Comparison of ENCODE assay signal across 9 cellular contexts in the genomic region with DNA sequence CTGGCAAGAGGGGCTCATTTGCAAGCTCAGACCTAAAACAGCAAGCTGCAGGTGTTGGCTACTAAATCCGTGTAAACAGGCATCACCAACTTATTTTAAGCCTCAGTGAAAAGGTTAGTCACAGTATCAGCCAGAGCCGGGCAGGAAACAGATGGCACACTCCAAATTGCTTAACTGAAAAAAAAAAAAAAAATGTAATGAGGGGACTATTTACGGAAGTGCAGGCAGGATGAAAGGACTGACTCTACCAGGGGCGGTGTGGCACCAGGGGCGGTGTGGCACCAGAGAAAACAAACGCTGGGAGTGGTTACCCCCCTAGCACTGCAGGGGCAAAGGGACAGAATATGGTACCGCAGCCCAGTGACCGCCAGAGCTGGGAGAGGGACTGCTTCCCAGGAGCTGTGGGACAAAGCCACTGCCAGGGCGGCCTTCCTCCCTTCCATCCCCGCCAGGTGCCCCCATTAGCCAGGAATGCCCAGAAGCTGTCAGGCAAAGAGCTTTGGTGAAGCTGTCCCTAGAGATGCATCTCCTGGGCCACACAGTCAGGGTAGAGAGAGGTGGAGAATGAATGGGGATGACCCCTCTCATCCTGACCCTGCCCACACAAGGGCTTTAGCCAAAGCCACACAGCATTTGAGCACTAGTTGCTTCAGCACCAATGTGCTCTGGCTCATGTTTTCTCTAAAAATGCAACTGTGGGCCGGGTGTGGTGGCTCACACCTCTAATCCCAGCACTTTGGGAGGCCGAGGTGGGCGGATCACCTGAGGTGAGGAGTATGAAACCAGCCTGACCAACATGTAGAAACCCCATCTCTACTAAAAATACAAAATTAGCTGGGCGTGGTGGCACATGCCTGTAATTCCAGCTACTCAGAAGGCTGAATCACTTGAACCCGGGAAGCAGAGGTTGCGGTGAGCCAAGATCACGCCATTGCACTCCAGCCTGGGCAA. TPM values are rescaled to one million over a fixed set of nuclear protein-coding genes. Genes with fewer than 3 reads are reported as not detected.
A peak's percentile ranks its signal among the peaks of the same experiment; 100 is the strongest.
DNase-seq lines count a peak whose midpoint lies in the region; ATAC-seq and TF ChIP-seq lines count a peak whose summit lies in the region.
"Had no signal": no experiment of that assay in that cellular context is flagged by ENCODE, and none has a peak within 500 bp of the region (broad histone marks: within the 10 kb centered on the region; RNA-seq: fewer than 3 reads in every experiment).

No MANE protein-coding gene starts in this region.

- H3F3A ChIP-seq in OCI-LY1 (ENCODE audit: insufficient read depth, low read length), result no peaks in the 10 kb centered on the region

- H3K4me2 ChIP-seq in DND-41 (ENCODE audit: insufficient read depth, low read length), result peak overlapping the region; percentile 39
- H3K4me2 ChIP-seq in OCI-LY1 (ENCODE audit: low read length), result peak overlapping the region; percentile 77
- H3K4me2 ChIP-seq: KMS-11 had no signal

- DNase-seq in DND-41 (peak; percentile 69), GM20000 (ENCODE audit: low spot score) (peak; percentile 45), GOT3 (lab: John Stamatoyannopoulos, UW) (no peak), ecto neural progenitor cell (ENCODE audit: low spot score) (no peak)
- peak; percentile 27 for DNase-seq in effector CD8-positive, alpha-beta T cell (lab: John Stamatoyannopoulos, UW)

- ATAC-seq in DND-41 (ENCODE audit: insufficient read depth, low read depth) (peak; percentile 98), HG03558 (IDR thresholded peaks at IDR 0.05; ENCODE audit: extremely low read depth, unreplicated experiment) (peak; percentile 62)

- H3K9ac ChIP-seq in DND-41 (ENCODE audit: low read depth, low read length) (0 out of 2 replicates have a peak overlapping the region, but pooled peaks have one; percentile 15), OCI-LY1 (ENCODE audit: low read length) (peak overlapping the region; percentile 78), skeletal muscle tissue (ENCODE audit: low read depth in 1 of 3, low read length in 3 of 3) (peak overlapping the region in 1 of 3 donors; percentile 66)
- H3K9ac ChIP-seq: KMS-11 had no signal

- H3K27me3 ChIP-seq in DND-41 (ENCODE audit: insufficient read depth, low read length, poor library complexity), result no peaks in the 10 kb centered on the region
- no peaks in the 10 kb centered on the region for H3K27me3 ChIP-seq in OCI-LY1 (ENCODE audit: insufficient read depth, low read length)
- H3K27me3 ChIP-seq in skeletal muscle tissue (ENCODE audit: control insufficient read depth in 3 of 3, insufficient read depth in 3 of 3, low read length in 3 of 3), result no peaks in the 10 kb centered on the region

- H3K27ac ChIP-seq in DND-41 (ENCODE audit: low read length) (peak overlapping the region; percentile 61), OCI-LY1 (ENCODE audit: low read depth, low read length, poor library complexity, severe bottlenecking) (peak overlapping the region; percentile 99), skeletal muscle tissue (ENCODE audit: low read depth, low read length) (peak overlapping the region; percentile 89)
- H3K27ac ChIP-seq: KMS-11 had no signal

- TF ChIP-seq CTCF in DND-41 (IDR thresholded peaks at IDR 0.05; ENCODE audit: borderline replicate concordance, extremely low read depth, low read length, poor library complexity, severe bottlenecking), result peak; percentile 45
- TF ChIP-seq CTCF in GM20000 (IDR thresholded peaks at IDR 0.05; ENCODE audit: extremely low read depth, missing control alignments), result no peak
- TF ChIP-seq CTCF in OCI-LY1 (IDR thresholded peaks at IDR 0.05; ENCODE audit: low read length), result peak; percentile 21; the same call in 1 of the 2 replicates

- H3K4me3 ChIP-seq in DND-41 (ENCODE audit: low read depth in 1 of 2, low read length in 2 of 2), result no peak overlapping the region
- peak overlapping the region; percentile 43 for H3K4me3 ChIP-seq in OCI-LY1 (ENCODE audit: low read depth, low read length, poor library complexity, severe bottlenecking)
- peak overlapping the region in 2 of 3 donors; percentile 4 to 22 for H3K4me3 ChIP-seq in skeletal muscle tissue (ENCODE audit: low read length in 3 of 3)

- H3K36me3 ChIP-seq in DND-41 (ENCODE audit: insufficient read depth, low read length) (no peaks in the 10 kb centered on the region), OCI-LY1 (ENCODE audit: insufficient read depth, low read length) (no peaks in the 10 kb centered on the region), skeletal muscle tissue (ENCODE audit: control insufficient read depth in 3 of 3, insufficient read depth in 3 of 3, low read length in 3 of 3) (no peaks in the 10 kb centered on the region)

- H4K20me1 ChIP-seq in DND-41 (ENCODE audit: insufficient read depth, low read length) (no peaks in the 10 kb centered on the region), OCI-LY1 (ENCODE audit: insufficient read depth, low read length) (no peaks in the 10 kb centered on the region)

- no peaks in the 10 kb centered on the region for H3K79me2 ChIP-seq in DND-41 (ENCODE audit: insufficient read depth, low read length)
- no peaks in the 10 kb centered on the region for H3K79me2 ChIP-seq in OCI-LY1 (ENCODE audit: insufficient read depth, low read length)

- peak overlapping the region; percentile 72 for H2AFZ ChIP-seq in DND-41 (ENCODE audit: low read depth, low read length)
- peak overlapping the region; percentile 47; the same call in 1 of the 2 replicates for H2AFZ ChIP-seq in OCI-LY1 (ENCODE audit: low read length)

- H3K9me3 ChIP-seq in DND-41 (ENCODE audit: insufficient read depth, low read length, severe bottlenecking) (no peaks in the 10 kb centered on the region), OCI-LY1 (ENCODE audit: low read length) (no peaks in the 10 kb centered on the region), skeletal muscle tissue (ENCODE audit: control insufficient read depth in 3 of 3, low read length in 3 of 3) (no peaks in the 10 kb centered on the region)

- H3K4me1 ChIP-seq in DND-41 (ENCODE audit: insufficient read depth, low read length), result peaks cover 17% of the 10 kb centered on the region
- H3K4me1 ChIP-seq in OCI-LY1 (ENCODE audit: insufficient read depth, low read length, severe bottlenecking), result peaks cover 65% of the 10 kb centered on the region
- H3K4me1 ChIP-seq in skeletal muscle tissue (ENCODE audit: control insufficient read depth in 3 of 3, insufficient read depth in 3 of 3, low read length in 3 of 3), result peaks cover 16 to 46% (median 30%) of the 10 kb centered on the region in 3 donors

- H3K9me2 ChIP-seq in OCI-LY1 (ENCODE audit: low read depth, low read length), result no peaks in the 10 kb centered on the region

RNA-seq across cellular contexts. Expression of gene GFOD1, which starts 39.6 kb away (rescaled TPM):
- 6.3 TPM for total RNA-seq in skeletal muscle tissue

RNA-seq across cellular contexts. Expression of gene SIRT5, which starts 47.4 kb away (rescaled TPM):
- 10.4 TPM for total RNA-seq in skeletal muscle tissue

Comparison
In these comparisons a context has a peak if more than half of its experiments do, and no peak if none do; other contexts are left out.
1. DNase-seq: peak in DND-41 (single experiment), GM20000 (single experiment) and effector CD8-positive, alpha-beta T cell (single experiment); none in GOT3 (single experiment) and ecto neural progenitor cell (single experiment).
2. H3K4me3 ChIP-seq: peak in OCI-LY1 (single experiment) and skeletal muscle tissue (2 of 3); none in DND-41 (0 of 2).
3. Peak in every context shown above with its lines, with median percentiles within 50 percentile points of each other: H3K27ac ChIP-seq.